In the genomic region with DNA sequence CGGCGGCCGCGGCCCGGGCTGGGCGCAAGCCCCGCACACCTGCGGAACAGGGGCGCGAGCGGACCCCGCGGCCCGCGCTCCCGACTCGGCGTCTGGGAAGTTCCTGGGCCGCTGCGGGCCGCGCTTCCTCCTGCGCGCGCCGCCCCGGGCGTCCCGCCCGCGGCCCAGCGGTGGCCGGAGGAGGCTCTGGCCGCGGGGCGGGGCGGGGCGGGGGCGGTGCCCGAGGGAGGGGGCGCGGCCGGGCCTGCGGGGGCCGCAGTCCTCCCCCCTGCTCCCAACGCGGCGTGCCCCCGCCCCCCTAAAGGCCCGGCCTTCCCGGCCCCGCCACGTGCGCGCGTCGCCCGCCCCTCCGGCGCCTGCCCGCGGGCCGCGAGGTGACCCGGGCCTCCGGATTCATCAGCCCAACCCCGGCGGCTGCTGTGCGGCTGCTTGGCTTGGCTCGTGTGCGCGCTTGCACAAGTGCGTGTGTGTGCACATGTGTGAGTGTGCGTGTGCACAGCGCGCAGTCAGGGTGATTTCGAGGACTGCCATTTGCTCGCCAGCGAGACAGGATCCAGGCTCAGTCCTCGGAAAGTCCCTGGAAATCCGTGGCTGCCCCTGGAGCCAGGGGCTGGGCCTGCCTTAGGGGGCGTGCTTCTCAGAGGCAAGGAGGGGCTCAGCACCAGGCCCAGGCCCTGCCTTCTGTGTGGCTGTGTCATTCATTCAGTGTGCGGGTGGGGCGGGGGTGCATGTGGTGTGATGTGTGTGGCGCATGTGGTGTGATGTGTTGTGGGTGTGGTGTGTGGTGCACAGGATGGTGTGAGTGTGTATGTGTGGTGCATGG, we compare ENCODE assay signal across 8 cellular contexts. TPM values are rescaled to one million over a fixed set of nuclear protein-coding genes. Genes with fewer than 3 reads are reported as not detected.
DNase-seq lines count a peak whose midpoint lies in the region; ATAC-seq and TF ChIP-seq lines count a peak whose summit lies in the region.

Gene C2CD2 (minus strand): TSS at position 188 of the 823 bp plus-strand sequence. CDS start 370 bp downstream, outside the sequence.

- CTCF ChIA-PET in CD4-positive, alpha-beta memory T cell (lab: Charles Lee; ENCODE audit: partially characterized antibody), result no interaction called here
- CTCF ChIA-PET in activated CD8-positive, alpha-beta T cell treated with anti-CD3 and anti-CD28 coated beads for 36 hours (lab: Charles Lee), result no interaction called here

- peak in 1 of 2 donors; percentile 7 for TF ChIP-seq EP300 in tibial nerve (IDR thresholded peaks at IDR 0.05)

- H3K4me1 Mint-ChIP-seq in CD4-positive, alpha-beta memory T cell, result peaks cover 3 to 16% (median 7%) of the 10 kb centered on the region in 4 donors
- H3K4me1 Mint-ChIP-seq in activated CD8-positive, alpha-beta T cell treated with anti-CD3 and anti-CD28 coated beads for 36 hours (ENCODE audit: low read depth), result peaks cover 11% of the 10 kb centered on the region

- H3K36me3 Mint-ChIP-seq in CD4-positive, alpha-beta memory T cell, result no peaks in the 10 kb centered on the region
- H3K36me3 Mint-ChIP-seq in activated CD8-positive, alpha-beta T cell treated with anti-CD3 and anti-CD28 coated beads for 36 hours (ENCODE audit: low read depth), result no peaks in the 10 kb centered on the region

- H3K27ac ChIP-seq in CD4-positive, alpha-beta memory T cell (ENCODE audit: low read depth, low read length), result no peak within 1 kb of the TSS
- peak within 1 kb of the TSS; percentile 70 to 84 (median 77) for H3K27ac ChIP-seq in tibial nerve

- WGBS in tibial nerve, 2 donors, result 44 to 48% methylated on average over 5 of the region's 85 CpGs

- H3K4me3 ChIP-seq in CD4-positive, alpha-beta memory T cell (ENCODE audit: low read length in 2 of 2), result no peak within 1 kb of the TSS
- peak within 1 kb of the TSS; percentile 69 to 91 (median 78) for H3K4me3 ChIP-seq in tibial nerve

- peak within 1 kb of the TSS; percentile 51 to 75 (median 63) for H3K4me3 Mint-ChIP-seq in CD4-positive, alpha-beta memory T cell
- H3K4me3 Mint-ChIP-seq in activated CD8-positive, alpha-beta T cell treated with anti-CD3 and anti-CD28 coated beads for 36 hours, result peak within 1 kb of the TSS; percentile 50

- intact Hi-C loops in CD4-positive, alpha-beta memory T cell (cut with micrococcal nuclease), result no loop called here
- intact Hi-C loops in activated CD8-positive, alpha-beta T cell treated with anti-CD3 and anti-CD28 coated beads for 36 hours (cut with micrococcal nuclease), result no loop called here

- peak in 1 of 2 donors; percentile 63 for TF ChIP-seq POLR2A in tibial nerve (IDR thresholded peaks at IDR 0.05)

- DNase-seq in CD4-positive, alpha-beta memory T cell, result no peak
- peak; percentile 67 for DNase-seq in LHCN-M2 (ENCODE audit: low read depth)
- DNase-seq in activated CD8-positive, alpha-beta T cell treated with anti-CD3 and anti-CD28 coated beads for 36 hours, result peak; percentile 28
- peak; percentile 77 for DNase-seq in fibroblast of gingiva (ENCODE audit: low read depth)
- peak; percentile 67 for DNase-seq in myocyte (ENCODE audit: low read depth)
- no peak for DNase-seq in tibial nerve (ENCODE audit: low spot score in 2 of 2)

- H3K27me3 ChIP-seq in CD4-positive, alpha-beta memory T cell (ENCODE audit: insufficient read depth, low read length), result no peaks in the 10 kb centered on the region
- no peaks in the 10 kb centered on the region for H3K27me3 ChIP-seq in tibial nerve

- no peaks in the 10 kb centered on the region for H3K9me3 Mint-ChIP-seq in CD4-positive, alpha-beta memory T cell
- H3K9me3 Mint-ChIP-seq in activated CD8-positive, alpha-beta T cell treated with anti-CD3 and anti-CD28 coated beads for 36 hours, result no peaks in the 10 kb centered on the region

- H3K36me3 ChIP-seq in CD4-positive, alpha-beta memory T cell (ENCODE audit: insufficient read depth, low read length), result no peaks in the 10 kb centered on the region
- no peaks in the 10 kb centered on the region for H3K36me3 ChIP-seq in tibial nerve

- H3K4me1 ChIP-seq in CD4-positive, alpha-beta memory T cell (ENCODE audit: insufficient read depth, low read length), result peaks cover 6% of the 10 kb centered on the region
- peaks cover 0 to 67% (median 23%) of the 10 kb centered on the region in 4 donors for H3K4me1 ChIP-seq in tibial nerve

- H3K27me3 Mint-ChIP-seq in CD4-positive, alpha-beta memory T cell, result peaks cover 11 to 26% of the 10 kb centered on the region in 2 donors
- peaks cover 18% of the 10 kb centered on the region for H3K27me3 Mint-ChIP-seq in activated CD8-positive, alpha-beta T cell treated with anti-CD3 and anti-CD28 coated beads for 36 hours

- POLR2A ChIA-PET in CD4-positive, alpha-beta memory T cell (lab: Charles Lee; ENCODE audit: partially characterized antibody), result no interaction called here
- POLR2A ChIA-PET in activated CD8-positive, alpha-beta T cell treated with anti-CD3 and anti-CD28 coated beads for 36 hours (lab: Charles Lee), result interaction anchor here (1.0 kb wide), 1 partner anchor 52 kb away, joined by 3 read pairs; no protein-coding TSS in a partner anchor

- no peaks in the 10 kb centered on the region for H3K9me3 ChIP-seq in CD4-positive, alpha-beta memory T cell (ENCODE audit: control insufficient read depth in 1 of 2, low read length in 2 of 2)
- no peaks in the 10 kb centered on the region for H3K9me3 ChIP-seq in tibial nerve

- no peak for TF ChIP-seq CTCF in activated CD8-positive, alpha-beta T cell treated with anti-CD3 and anti-CD28 coated beads for 36 hours (IDR thresholded peaks at IDR 0.05)
- peak in 1 of 5 experiments; percentile 14 for TF ChIP-seq CTCF in tibial nerve (IDR thresholded peaks at IDR 0.05)

- peak within 1 kb of the TSS in 2 of 7 donors; percentile 32 to 39 for H3K27ac Mint-ChIP-seq in CD4-positive, alpha-beta memory T cell
- no peak within 1 kb of the TSS for H3K27ac Mint-ChIP-seq in activated CD8-positive, alpha-beta T cell treated with anti-CD3 and anti-CD28 coated beads for 36 hours

- ATAC-seq in GM19035 (IDR thresholded peaks at IDR 0.05; ENCODE audit: unreplicated experiment) (peak; percentile 52), HG03159 (IDR thresholded peaks at IDR 0.05; ENCODE audit: unreplicated experiment) (no peak)
- ATAC-seq in activated CD8-positive, alpha-beta T cell treated with anti-CD3 and anti-CD28 coated beads for 36 hours, result peak; percentile 66

RNA-seq across cellular contexts. Expression of gene C2CD2, which starts in this region (rescaled TPM):
- total RNA-seq in CD4-positive, alpha-beta memory T cell, result 10 to 100 TPM; 10.5 to 11.0 TPM
- polyA plus RNA-seq in CD4-positive, alpha-beta memory T cell, result 1 to 10 TPM; 1.9 to 3.5 TPM
- 13.5 and 22.2 TPM in 2 replicates for total RNA-seq in LHCN-M2 (2014; rRNA removed)
- 10.0 TPM for polyA plus RNA-seq in LHCN-M2 (2012)
- 1 to 10 TPM; 6.2 to 7.1 TPM for total RNA-seq in activated CD8-positive, alpha-beta T cell treated with anti-CD3 and anti-CD28 coated beads for 36 hours
- 8.3 and 9.4 TPM in 2 replicates for total RNA-seq in myocyte
- polyA plus RNA-seq in myocyte (2012), result 9.4 TPM
- total RNA-seq in tibial nerve, result 10 to 100 TPM; 37.5 to 63.9 (median 51.6) TPM

Comparison
In these comparisons a context has a peak if more than half of its experiments do, and no peak if none do; other contexts are left out.
1. DNase-seq: peak in LHCN-M2 (single experiment), activated CD8-positive, alpha-beta T cell treated with anti-CD3 and anti-CD28 coated beads for 36 hours (single experiment), fibroblast of gingiva (single experiment) and myocyte (single experiment); none in CD4-positive, alpha-beta memory T cell (0 of 5) and tibial nerve (0 of 2).
2. H3K4me3 ChIP-seq: peak in tibial nerve (4 of 4); none in CD4-positive, alpha-beta memory T cell (0 of 2).